8 cellular contexts compared by ENCODE assay signal in genomic region chr3:151168269-151169094, GRCh38. TPM values are rescaled to one million over a fixed set of nuclear protein-coding genes. Genes with fewer than 3 reads are reported as not detected.
DNase-seq lines count a peak whose midpoint lies in the region; ATAC-seq and TF ChIP-seq lines count a peak whose summit lies in the region.

No MANE protein-coding gene starts in this region.

- H3K27me3 Mint-ChIP-seq in activated CD4-positive, alpha-beta T cell treated with anti-CD3 and anti-CD28 coated beads for 36 hours, result no peaks in the 10 kb centered on the region

- intact Hi-C loops in activated CD4-positive, alpha-beta T cell treated with anti-CD3 and anti-CD28 coated beads for 36 hours (cut with DNase I, micrococcal nuclease), result loop anchor here (1.0 to 10.0 kb wide), 11 partner anchors 34 to 746 kb away; partner anchors contain the start of genes GPR171 (in 2 of the 2), IGSF10 (in 1 of the 2) and P2RY13 (in 1 of the 2)
- intact Hi-C loops in lower lobe of right lung (cut with DNase I), result no loop called here

- no peaks in the 10 kb centered on the region for H3K9me3 Mint-ChIP-seq in activated CD4-positive, alpha-beta T cell treated with anti-CD3 and anti-CD28 coated beads for 36 hours (ENCODE audit: low read depth)

- POLR2A ChIA-PET in activated CD4-positive, alpha-beta T cell treated with anti-CD3 and anti-CD28 coated beads for 36 hours (lab: Charles Lee), result interaction anchor here (0.6 to 0.7 kb wide), 2 partner anchors 136 to 314 kb away, joined by 4 read pairs; no protein-coding TSS in a partner anchor

- no peaks in the 10 kb centered on the region for H3K36me3 Mint-ChIP-seq in activated CD4-positive, alpha-beta T cell treated with anti-CD3 and anti-CD28 coated beads for 36 hours (ENCODE audit: low read depth)

- H3K4me3 Mint-ChIP-seq in activated CD4-positive, alpha-beta T cell treated with anti-CD3 and anti-CD28 coated beads for 36 hours, result no peak overlapping the region

- H3K27me3 ChIP-seq in lower lobe of right lung (ENCODE audit: low read depth), result no peaks in the 10 kb centered on the region

- no peaks in the 10 kb centered on the region for H3K36me3 ChIP-seq in lower lobe of right lung

- DNase-seq in A172 (ENCODE audit: low spot score) (peak; percentile 59), NCI-H226 (peak; percentile 36), choroid plexus epithelial cell (ENCODE audit: low read depth) (peak; percentile 76), lower lobe of right lung (peak; percentile 90)
- peak; percentile 92 for DNase-seq in activated CD4-positive, alpha-beta T cell treated with anti-CD3 and anti-CD28 coated beads for 36 hours
- DNase-seq in stimulated activated CD8-positive, alpha-beta memory T cell treated with anti-CD3 and anti-CD28 coated beads, Interleukin-15, amount 100 ng/mL, for 4 hours (ENCODE audit: low read depth in 2 of 2), result peak; percentile 51 to 65

- no peaks in the 10 kb centered on the region for H3K9me3 ChIP-seq in lower lobe of right lung

- ATAC-seq in GM18502 (IDR thresholded peaks at IDR 0.05; ENCODE audit: poor library complexity, unreplicated experiment) (peak; percentile 46), HG03066 (IDR thresholded peaks at IDR 0.05; ENCODE audit: low read depth, unreplicated experiment) (peak; percentile 44), lower lobe of right lung (peak; percentile 88 to 93)
- ATAC-seq in activated CD4-positive, alpha-beta T cell treated with anti-CD3 and anti-CD28 coated beads for 36 hours, result peak; percentile 64

- H3K27ac ChIP-seq in lower lobe of right lung, result peak overlapping the region; percentile 64

- H3K27ac Mint-ChIP-seq in activated CD4-positive, alpha-beta T cell treated with anti-CD3 and anti-CD28 coated beads for 36 hours, result no peak overlapping the region

- H3K4me1 Mint-ChIP-seq in activated CD4-positive, alpha-beta T cell treated with anti-CD3 and anti-CD28 coated beads for 36 hours, result peaks cover 44% of the 10 kb centered on the region

- H3K4me1 ChIP-seq in lower lobe of right lung, result peaks cover 28% of the 10 kb centered on the region

- CTCF ChIA-PET in activated CD4-positive, alpha-beta T cell treated with anti-CD3 and anti-CD28 coated beads for 36 hours (lab: Charles Lee), result interaction anchor here (0.6 to 6.6 kb wide), 53 partner anchors 9 to 1519 kb away, joined by 3 to 103 read pairs (median 4); partner anchors contain the start of genes GPR171, GPR87 and P2RY14

- TF ChIP-seq CTCF in choroid plexus epithelial cell (conservative IDR thresholded peaks at IDR 0.05; ENCODE audit: low read depth, low read length) (peak; percentile 97), lower lobe of right lung (IDR thresholded peaks at IDR 0.05) (peak; percentile 83)

- H3K4me3 ChIP-seq in choroid plexus epithelial cell (ENCODE audit: low read depth, low read length), result no peak overlapping the region
- H3K4me3 ChIP-seq in lower lobe of right lung, result no peak overlapping the region

RNA-seq across cellular contexts. Expression of gene GPR171, which starts 34.5 kb away (rescaled TPM):
- not detected in 2 replicates for total RNA-seq in A172 (2014; rRNA removed; shearing (Covaris generic))
- 100 to 1,000 TPM in 1 of 2 experiments, 10 to 100 TPM in 1; 84.9 to 111 TPM for total RNA-seq in activated CD4-positive, alpha-beta T cell treated with anti-CD3 and anti-CD28 coated beads for 36 hours
- 1.3 TPM for total RNA-seq in lower lobe of right lung

Comparison
In these comparisons a context has a peak if more than half of its experiments do, and no peak if none do; other contexts are left out.
1. DNase-seq: peak in every context shown above with its lines; median percentile 92 in activated CD4-positive, alpha-beta T cell treated with anti-CD3 and anti-CD28 coated beads for 36 hours; 90 in lower lobe of right lung; 76 in choroid plexus epithelial cell; 59 in A172; 58 in stimulated activated CD8-positive, alpha-beta memory T cell treated with anti-CD3 and anti-CD28 coated beads, Interleukin-15, amount 100 ng/mL, for 4 hours; 36 in NCI-H226.
2. RNA of gene GPR171, which starts 34.5 kb away (total RNA-seq): 84.9 to 111 TPM in activated CD4-positive, alpha-beta T cell treated with anti-CD3 and anti-CD28 coated beads for 36 hours; 1.3 TPM in lower lobe of right lung (single experiment) and not detected in A172; every median in the first group is over 10 times any median in the second.
3. Peak in every context shown above with its lines, with median percentiles within 50 percentile points of each other: ATAC-seq.